ENCODE assay signal across 13 cellular contexts in genomic region chr9:93585259-93585658, GRCh38.
"Had no signal": no experiment of that assay in that cellular context is flagged by ENCODE, and none has a peak within 500 bp of the region (broad histone marks: within the 10 kb centered on the region; RNA-seq: fewer than 3 reads in every experiment).

No MANE protein-coding gene starts in this region.

- DNase-seq: central memory CD4-positive, alpha-beta T cell; effector CD4-positive, alpha-beta T cell; foreskin melanocyte; mesenchymal stem cell; naive B cell; small intestine; stimulated activated CD4-positive, alpha-beta T cell treated with anti-CD3 and anti-CD28 coated beads, Interleukin-12 subunit alpha, Interleukin-12 subunit beta, amount 100 ng/mL, for 4 hours; stimulated activated naive CD4-positive, alpha-beta T cell; stomach; upper lobe of left lung had no signal

- H3K4me3 ChIP-seq: coronary artery, lung, stomach, upper lobe of left lung had no signal

- H3K27ac Mint-ChIP-seq: naive B cell, nephron had no signal

- H3K9me3 Mint-ChIP-seq: naive B cell had no signal

- H3K36me3 ChIP-seq: stomach, upper lobe of left lung had no signal

- H3K27me3 ChIP-seq: stomach, upper lobe of left lung had no signal

- H3K27ac ChIP-seq: coronary artery, stomach had no signal

- H3K27me3 Mint-ChIP-seq: naive B cell had no signal

- H3K4me3 Mint-ChIP-seq: nephron had no signal

- H3K9me3 ChIP-seq: stomach, upper lobe of left lung had no signal
